Comparison of ENCODE assay signal across 11 cellular contexts in genomic region chr1:17201201-17202021, GRCh38. TPM values are rescaled to one million over a fixed set of nuclear protein-coding genes. Genes with fewer than 3 reads are reported as not detected.
A peak's percentile ranks its signal among the peaks of the same experiment; 100 is the strongest.
DNase-seq lines count a peak whose midpoint lies in the region; ATAC-seq and TF ChIP-seq lines count a peak whose summit lies in the region.
"Had no signal": no experiment of that assay in that cellular context is flagged by ENCODE, and none has a peak within 500 bp of the region (broad histone marks: within the 10 kb centered on the region; RNA-seq: fewer than 3 reads in every experiment).

No MANE protein-coding gene starts in this region.

- H3K4me1 Mint-ChIP-seq in WTC11 = peaks cover 13% of the 10 kb centered on the region
- peaks cover 11% of the 10 kb centered on the region for H3K4me1 Mint-ChIP-seq in dendritic cell treated with granulocyte-macrophage colony-stimulating factor and Interleukin-4, amounts not matched to agents 40 ng/mL and 50 ng/mL, for 4 days (ENCODE audit: low read depth)

- 36 to 41% methylated on average over 9 of the region's 9 CpGs for WGBS in tibial nerve, 2 donors

- H3K27me3 ChIP-seq in tibial nerve = no peaks in the 10 kb centered on the region

- H3K27ac ChIP-seq in tibial nerve = no peak overlapping the region

- no peak for TF ChIP-seq POLR2A in tibial nerve (IDR thresholded peaks at IDR 0.05)

- POLR2A ChIA-PET in WTC11 (lab: Charles Lee) = interaction anchor here (0.6 to 1.2 kb wide), 2 partner anchors 14 to 229 kb away, joined by 3 read pairs; no protein-coding TSS in a partner anchor

- H3K27ac Mint-ChIP-seq in WTC11 = no peak overlapping the region
- peak overlapping the region; percentile 43 for H3K27ac Mint-ChIP-seq in dendritic cell treated with granulocyte-macrophage colony-stimulating factor and Interleukin-4, amounts not matched to agents 40 ng/mL and 50 ng/mL, for 4 days

- H3K36me3 Mint-ChIP-seq in WTC11 = no peaks in the 10 kb centered on the region
- no peaks in the 10 kb centered on the region for H3K36me3 Mint-ChIP-seq in dendritic cell treated with granulocyte-macrophage colony-stimulating factor and Interleukin-4, amounts not matched to agents 40 ng/mL and 50 ng/mL, for 4 days (ENCODE audit: low read depth)

- no peaks in the 10 kb centered on the region for H3K4me1 ChIP-seq in tibial nerve

- ATAC-seq in WTC11 = no peak
- ATAC-seq in GM19351 (IDR thresholded peaks at IDR 0.05; ENCODE audit: unreplicated experiment) = no peak
- ATAC-seq in HG02610 (IDR thresholded peaks at IDR 0.05; ENCODE audit: unreplicated experiment) = no peak
- ATAC-seq in GM21737 (IDR thresholded peaks at IDR 0.05; ENCODE audit: unreplicated experiment) = no peak

- no peak overlapping the region for H3K4me3 Mint-ChIP-seq in WTC11
- no peak overlapping the region for H3K4me3 Mint-ChIP-seq in dendritic cell treated with granulocyte-macrophage colony-stimulating factor and Interleukin-4, amounts not matched to agents 40 ng/mL and 50 ng/mL, for 4 days

- H3K4me3 ChIP-seq in tibial nerve = no peak overlapping the region

- intact Hi-C loops in dendritic cell treated with granulocyte-macrophage colony-stimulating factor and Interleukin-4, amounts not matched to agents 40 ng/mL and 50 ng/mL, for 4 days (cut with micrococcal nuclease) = no loop called here

- H3K27me3 Mint-ChIP-seq in WTC11 (ENCODE audit: low read depth) = peaks cover 2% of the 10 kb centered on the region; the same call in 1 of the 2 replicates
- H3K27me3 Mint-ChIP-seq in dendritic cell treated with granulocyte-macrophage colony-stimulating factor and Interleukin-4, amounts not matched to agents 40 ng/mL and 50 ng/mL, for 4 days = peaks cover 20% of the 10 kb centered on the region

- CTCF ChIA-PET in WTC11 (lab: Charles Lee) = no interaction called here

- DNase-seq in HK-2 (ENCODE audit: unreplicated experiment) = peak; percentile 81
- peak; percentile 13 for DNase-seq in WTC11 (ENCODE audit: low spot score)
- DNase-seq in renal cortical epithelial cell (ENCODE audit: low read depth) = peak; percentile 89
- no peak for DNase-seq in tibial nerve (ENCODE audit: low spot score in 2 of 2)
- DNase-seq: amniotic stem cell, NCI-H1417 had no signal

- TF ChIP-seq CTCF in WTC11 (IDR thresholded peaks at IDR 0.05) (no peak), tibial nerve (IDR thresholded peaks at IDR 0.05) (no peak)

- TF ChIP-seq EP300 in tibial nerve (IDR thresholded peaks at IDR 0.05) = no peak

- H3K36me3 ChIP-seq in tibial nerve = no peaks in the 10 kb centered on the region

- H3K9me3 ChIP-seq in tibial nerve = no peaks in the 10 kb centered on the region

- no peaks in the 10 kb centered on the region for H3K9me3 Mint-ChIP-seq in WTC11
- no peaks in the 10 kb centered on the region for H3K9me3 Mint-ChIP-seq in dendritic cell treated with granulocyte-macrophage colony-stimulating factor and Interleukin-4, amounts not matched to agents 40 ng/mL and 50 ng/mL, for 4 days

TF ChIP-seq in WTC11, 78 proteins besides CTCF, POLR2A, EP300 and RAD21:
- TF ChIP-seq SMAD3 (CRISPR knock-in tag; IDR thresholded peaks at IDR 0.05; ENCODE audit: borderline replicate concordance) = no peak
- TF ChIP-seq ERG (CRISPR knock-in tag; IDR thresholded peaks at IDR 0.05) = no peak
- no peak for TF ChIP-seq JAZF1 (CRISPR knock-in tag; IDR thresholded peaks at IDR 0.05)
- no peak for TF ChIP-seq NR1H2 (CRISPR knock-in tag; IDR thresholded peaks at IDR 0.05)
- no peak for TF ChIP-seq ZBTB21 (CRISPR knock-in tag; IDR thresholded peaks at IDR 0.05; ENCODE audit: borderline replicate concordance)
- TF ChIP-seq E2F1 (CRISPR knock-in tag; IDR thresholded peaks at IDR 0.05) = no peak
- TF ChIP-seq PRRX2 (CRISPR knock-in tag; IDR thresholded peaks at IDR 0.05) = no peak
- TF ChIP-seq CREM (CRISPR knock-in tag; IDR thresholded peaks at IDR 0.05) = no peak
- no peak for TF ChIP-seq KAT7 (CRISPR knock-in tag; IDR thresholded peaks at IDR 0.05; ENCODE audit: borderline replicate concordance)
- no peak for TF ChIP-seq NR3C1 (CRISPR knock-in tag; conservative IDR thresholded peaks at IDR 0.05; ENCODE audit: low read depth)

RNA-seq across cellular contexts. Expression of gene PADI1, which starts 3.5 kb away (rescaled TPM):
- total RNA-seq in WTC11 (2021) (0.15 to 0.57 TPM (median 0.18 TPM) in 3 replicates), renal cortical epithelial cell (1.5 and 26.0 TPM in 2 replicates), tibial nerve (not detected)

RNA-seq across cellular contexts. Expression of gene PADI3, which starts 47.5 kb away (rescaled TPM):
- total RNA-seq in WTC11 (2021) = 0.61 to 2.0 TPM (median 1.9 TPM) in 3 replicates
- 0.05 and 0.35 TPM in 2 replicates for total RNA-seq in renal cortical epithelial cell
- total RNA-seq in tibial nerve = not detected
- total RNA-seq: myocyte had no signal

Comparison
In these comparisons a context has a peak if more than half of its experiments do, and no peak if none do; other contexts are left out.
1. DNase-seq: peak in HK-2 (single experiment), WTC11 (single experiment) and renal cortical epithelial cell (single experiment); none in tibial nerve (0 of 2).